In the genomic region with DNA sequence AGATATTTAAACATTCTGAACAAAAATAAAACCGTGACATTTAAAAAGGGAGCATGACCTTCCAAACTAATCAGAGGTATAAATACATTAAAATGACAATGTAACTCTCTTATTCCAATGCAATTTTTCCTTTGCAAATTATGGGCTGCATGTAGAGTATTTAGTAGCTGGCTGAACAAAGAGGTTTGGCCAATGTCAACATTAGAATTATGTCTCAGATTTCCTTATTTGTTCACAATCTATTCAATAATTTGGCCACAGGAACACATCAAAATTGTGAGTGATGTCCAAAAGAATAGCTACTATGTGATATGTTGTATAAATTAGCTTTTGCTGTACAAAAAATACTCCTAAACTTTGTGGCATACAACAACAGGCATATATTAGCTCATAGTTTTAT, we compare ENCODE assay signal across 23 cellular contexts.
"Had no signal": no experiment of that assay in that cellular context is flagged by ENCODE, and none has a peak within 500 bp of the region (broad histone marks: within the 10 kb centered on the region; RNA-seq: fewer than 3 reads in every experiment).

No MANE protein-coding gene starts in this region.

- H3K27ac ChIP-seq: hepatocyte, psoas muscle, right lobe of liver, spleen, testis, tibial nerve, upper lobe of right lung, vagina had no signal

- H3K9me3 ChIP-seq: psoas muscle, right lobe of liver, testis, tibial nerve, upper lobe of right lung, vagina had no signal

- H3K4me1 ChIP-seq: psoas muscle, right lobe of liver, spleen, testis, upper lobe of right lung, vagina had no signal

- H3K4me2 ChIP-seq: hepatocyte had no signal

- H3K4me3 ChIP-seq: hepatocyte, lung, psoas muscle, right lobe of liver, spleen, testis, tibial nerve, upper lobe of right lung, vagina had no signal

- DNase-seq: effector CD4-positive, alpha-beta T cell; endodermal cell; foreskin melanocyte; head of caudate nucleus; left colon; left ventricle myocardium superior; mesenchymal stem cell; midbrain; occipital lobe; psoas muscle; retina; right lobe of liver; spleen; stimulated activated CD4-positive, alpha-beta T cell treated with anti-CD3 and anti-CD28 coated beads, Interleukin-15, amount 100 ng/mL, for 24 hours; stimulated activated CD4-positive, alpha-beta T cell treated with anti-CD3 and anti-CD28 coated beads, Interleukin-1b, Interleukin-23, amount 100 ng/mL, for 48 hours; stimulated activated CD4-positive, alpha-beta T cell treated with anti-CD3 and anti-CD28 coated beads, Interleukin-4, amount 100 ng/mL, for 24 hours; testis; upper lobe of right lung had no signal

- H2AFZ ChIP-seq: hepatocyte had no signal

- H3K79me2 ChIP-seq: hepatocyte had no signal

- ATAC-seq: left colon; left ventricle myocardium superior; psoas muscle; right lobe of liver; stimulated activated memory B cell treated with anti-CD40 and anti-IgM and Interleukin-4, amounts not matched to agents 10 μg/mL and 1 μg/mL and 100 μg/mL, for 72 hours; upper lobe of right lung had no signal

- H3K36me3 ChIP-seq: right lobe of liver, spleen, tibial nerve, upper lobe of right lung, vagina had no signal

- H3K27me3 ChIP-seq: hepatocyte, right lobe of liver, spleen, testis, tibial nerve, upper lobe of right lung, vagina had no signal
